Comparison of ENCODE assay signal across 9 cellular contexts in the genomic region with DNA sequence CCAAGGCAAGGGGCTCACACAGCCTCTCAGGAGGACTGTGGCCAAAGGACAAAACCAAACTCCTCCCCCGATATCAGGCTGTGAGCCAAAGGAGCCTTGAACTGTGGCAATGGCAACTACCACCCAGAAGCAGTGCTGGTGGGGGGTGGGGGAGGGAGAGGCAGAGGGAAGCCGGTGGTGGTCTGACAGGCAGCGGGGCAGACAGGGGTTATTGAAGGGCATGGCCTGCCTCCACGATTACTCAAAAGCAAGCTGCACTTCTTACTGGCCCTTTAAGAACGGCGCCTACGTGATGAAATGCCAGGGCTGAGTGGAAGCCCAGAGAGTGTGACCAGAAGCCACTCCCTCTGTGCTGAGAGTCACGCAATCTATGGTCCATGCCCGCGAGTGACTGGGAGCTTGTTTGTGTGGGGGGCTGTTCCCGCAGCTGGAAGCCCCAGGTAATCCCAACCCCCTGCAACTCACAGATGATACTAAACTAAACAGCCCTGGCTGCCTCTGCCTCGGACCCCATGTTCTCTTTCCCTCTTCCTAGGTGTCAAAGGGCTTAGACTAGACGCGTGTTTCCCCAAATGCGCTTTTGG.
A peak's percentile ranks its signal among the peaks of the same experiment; 100 is the strongest.
DNase-seq lines count a peak whose midpoint lies in the region; ATAC-seq and TF ChIP-seq lines count a peak whose summit lies in the region.
"Had no signal": no experiment of that assay in that cellular context is flagged by ENCODE, and none has a peak within 500 bp of the region (broad histone marks: within the 10 kb centered on the region; RNA-seq: fewer than 3 reads in every experiment).

No MANE protein-coding gene starts in this region.

- H3K9me3 ChIP-seq in Panc1 (ENCODE audit: control insufficient read depth, insufficient read depth, low read depth, low read length): no peaks in the 10 kb centered on the region
- H3K9me3 ChIP-seq in right atrium auricular region: no peaks in the 10 kb centered on the region
- H3K9me3 ChIP-seq in subcutaneous abdominal adipose tissue (ENCODE audit: control insufficient read depth in 5 of 5, low read length in 5 of 5): no peaks in the 10 kb centered on the region
- H3K9me3 ChIP-seq in gastroesophageal sphincter: no peaks in the 10 kb centered on the region

- H3K4me1 ChIP-seq in Panc1 (ENCODE audit: control insufficient read depth, insufficient read depth, low read length) (no peaks in the 10 kb centered on the region), right atrium auricular region (peaks cover 0 to 21% of the 10 kb centered on the region in 2 donors), subcutaneous abdominal adipose tissue (ENCODE audit: control insufficient read depth in 5 of 5, insufficient read depth in 5 of 5, low read length in 5 of 5) (peaks cover 0 to 20% (median 15%) of the 10 kb centered on the region in 5 donors), gastroesophageal sphincter (peaks cover 0 to 12% (median 0%) of the 10 kb centered on the region in 3 donors)

- TF ChIP-seq CTCF in Panc1 (IDR thresholded peaks at IDR 0.05): no peak
- TF ChIP-seq CTCF in right atrium auricular region (IDR thresholded peaks at IDR 0.05): no peak
- TF ChIP-seq CTCF in gastroesophageal sphincter (IDR thresholded peaks at IDR 0.05): no peak

- no peak overlapping the region for H3K27ac ChIP-seq in Panc1 (ENCODE audit: low read length)
- no peak overlapping the region for H3K27ac ChIP-seq in right atrium auricular region
- H3K27ac ChIP-seq in subcutaneous abdominal adipose tissue (ENCODE audit: low read depth, low read length): no peak overlapping the region
- no peak overlapping the region for H3K27ac ChIP-seq in gastroesophageal sphincter

- ATAC-seq in HG02623 (IDR thresholded peaks at IDR 0.05; ENCODE audit: unreplicated experiment): peak; percentile 84
- 0 out of 2 replicates have a peak, but pooled peaks have one; percentile 49 for ATAC-seq in Panc1
- ATAC-seq in gastroesophageal sphincter: no peak
- ATAC-seq: activated T-cell treated with anti-CD3 and anti-CD28 coated beads, Interleukin-2, amount 50 U/mL, for 72 hours had no signal

- no peak for TF ChIP-seq EP300 in gastroesophageal sphincter (IDR thresholded peaks at IDR 0.05)

- 64 to 65% methylated on average over 6 to 9 of the region's 15 CpGs for WGBS in gastroesophageal sphincter (ENCODE audit: low coverage in 1 of 2), 2 donors

- H3K9ac ChIP-seq in subcutaneous abdominal adipose tissue (ENCODE audit: low read length in 5 of 5): no peak overlapping the region

- peak; percentile 9 for DNase-seq in EL
- DNase-seq in Panc1 (ENCODE audit: low read depth, low spot score): no peak
- DNase-seq in right atrium auricular region (ENCODE audit: low spot score): peak; percentile 81
- no peak for DNase-seq in NCI-H748 (lab: John Stamatoyannopoulos, UW; ENCODE audit: unreplicated experiment)
- DNase-seq in stimulated activated CD4-positive, alpha-beta T cell treated with anti-CD3 and anti-CD28 coated beads, Interleukin-4, amount 100 ng/mL, for 24 hours: no peak

- no peaks in the 10 kb centered on the region for H3K36me3 ChIP-seq in Panc1 (ENCODE audit: control insufficient read depth, insufficient read depth, low read length)
- H3K36me3 ChIP-seq in right atrium auricular region: no peaks in the 10 kb centered on the region
- H3K36me3 ChIP-seq in subcutaneous abdominal adipose tissue (ENCODE audit: control insufficient read depth in 5 of 5, insufficient read depth in 5 of 5, low read length in 5 of 5): no peaks in the 10 kb centered on the region
- H3K36me3 ChIP-seq in gastroesophageal sphincter: no peaks in the 10 kb centered on the region

- in situ Hi-C loops in Panc1 (cut with HindIII; ENCODE audit: low pct_unique_long_range_greater_than_20kb, low sequenced_read_pairs): no loop called here

- no peak for TF ChIP-seq POLR2A in gastroesophageal sphincter (IDR thresholded peaks at IDR 0.05)

- CTCF ChIA-PET in Panc1 (lab: Charles Lee): no interaction called here

- POLR2A ChIA-PET in Panc1 (lab: Charles Lee): no interaction called here

- H3K4me3 ChIP-seq in Panc1 (ENCODE audit: low read depth in 2 of 2, low read length in 2 of 2) (peak overlapping the region in 1 of 2 experiments; percentile 16; a peak in 2 of 4 replicates), right atrium auricular region (peak overlapping the region in 1 of 2 donors; percentile 10), subcutaneous abdominal adipose tissue (ENCODE audit: low read depth in 1 of 5, low read length in 5 of 5) (peak overlapping the region in 3 of 5 donors; percentile 14 to 57 (median 44)), gastroesophageal sphincter (no peak overlapping the region)

- intact Hi-C loops in Panc1 (cut with micrococcal nuclease; ENCODE audit: unreplicated experiment): no loop called here

- H3K27me3 ChIP-seq in Panc1 (ENCODE audit: control insufficient read depth, insufficient read depth, low read length) (no peaks in the 10 kb centered on the region), right atrium auricular region (no peaks in the 10 kb centered on the region), subcutaneous abdominal adipose tissue (ENCODE audit: control insufficient read depth in 5 of 5, insufficient read depth in 4 of 5, low read length in 5 of 5) (no peaks in the 10 kb centered on the region), gastroesophageal sphincter (no peaks in the 10 kb centered on the region)

- no TSS peak for BruUV-seq in Panc1 (replicated peaks; lab: Mats Ljungman, UMichigan)

Comparison
In these comparisons a context has a peak if more than half of its experiments do, and no peak if none do; other contexts are left out.
1. DNase-seq: peak in EL (single experiment) and right atrium auricular region (single experiment); none in Panc1 (single experiment), NCI-H748 (single experiment) and stimulated activated CD4-positive, alpha-beta T cell treated with anti-CD3 and anti-CD28 coated beads, Interleukin-4, amount 100 ng/mL, for 24 hours (single experiment).
2. H3K4me3 ChIP-seq: peak in subcutaneous abdominal adipose tissue (3 of 5); none in gastroesophageal sphincter (0 of 2).